In the genomic region with DNA sequence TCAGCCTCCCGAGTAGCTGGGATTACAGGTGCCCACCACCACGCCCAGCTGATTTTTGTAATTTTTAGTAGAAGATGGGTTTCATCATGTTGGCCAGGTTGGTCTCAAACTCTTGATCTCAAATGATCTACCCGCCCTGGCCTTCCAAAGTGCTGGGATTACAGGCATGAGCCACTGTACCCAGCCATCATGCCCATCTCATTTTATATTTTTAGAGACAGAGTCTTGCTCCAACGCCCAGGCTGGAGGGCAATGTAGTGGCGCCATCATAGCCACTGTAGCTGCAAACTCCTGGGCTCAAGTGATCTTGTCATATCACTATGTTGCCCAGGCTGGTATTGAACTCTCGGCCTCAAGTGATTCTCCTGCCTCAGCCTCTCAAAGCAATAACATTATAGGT, we compare ENCODE assay signal across 23 cellular contexts.
"Had no signal": no experiment of that assay in that cellular context is flagged by ENCODE, and none has a peak within 500 bp of the region (broad histone marks: within the 10 kb centered on the region; RNA-seq: fewer than 3 reads in every experiment).

No MANE protein-coding gene starts in this region.

- H3K27ac Mint-ChIP-seq: mesothelial cell of epicardium; naive B cell; natural killer cell treated with Interleukin-12 subunit alpha and Interleukin-12 subunit beta and Interleukin-15 and Interleukin-18, amount 100 ng/mL, for 72 hours; stimulated activated naive CD8-positive, alpha-beta T cell treated with anti-CD3 and anti-CD28 coated beads, Interleukin-15, Interleukin-2, amounts not matched to agents 100 ng/mL and 50 ng/mL, for 24 hours; type B pancreatic cell had no signal

- H3K4me3 ChIP-seq: hepatocyte, left ventricle myocardium inferior, lung, pancreas, right atrium auricular region, right lobe of liver, skin epidermis, suprapubic skin, tibial nerve, uterus had no signal

- H3K27me3 ChIP-seq: hepatocyte, pancreas, right atrium auricular region, right lobe of liver, suprapubic skin, tibial nerve, uterus had no signal

- ATAC-seq: natural killer cell treated with Interleukin-12 subunit alpha and Interleukin-12 subunit beta and Interleukin-15 and Interleukin-18, amount 100 ng/mL, for 72 hours; pancreas; right lobe of liver had no signal

- H3K36me3 ChIP-seq: uterus had no signal

- H3K4me3 Mint-ChIP-seq: mesothelial cell of epicardium; natural killer cell treated with Interleukin-12 subunit alpha and Interleukin-12 subunit beta and Interleukin-15 and Interleukin-18, amount 100 ng/mL, for 72 hours; stimulated activated naive CD8-positive, alpha-beta T cell treated with anti-CD3 and anti-CD28 coated beads, Interleukin-15, Interleukin-2, amounts not matched to agents 100 ng/mL and 50 ng/mL, for 24 hours; type B pancreatic cell had no signal

- H3K36me3 Mint-ChIP-seq: natural killer cell treated with Interleukin-12 subunit alpha and Interleukin-12 subunit beta and Interleukin-15 and Interleukin-18, amount 100 ng/mL, for 72 hours had no signal

- H3K27me3 Mint-ChIP-seq: naive B cell; natural killer cell treated with Interleukin-12 subunit alpha and Interleukin-12 subunit beta and Interleukin-15 and Interleukin-18, amount 100 ng/mL, for 72 hours; stimulated activated naive CD8-positive, alpha-beta T cell treated with anti-CD3 and anti-CD28 coated beads, Interleukin-15, Interleukin-2, amounts not matched to agents 100 ng/mL and 50 ng/mL, for 24 hours; type B pancreatic cell had no signal

- H3K4me1 Mint-ChIP-seq: mesothelial cell of epicardium, naive B cell had no signal

- DNase-seq: islet precursor cell; left ventricle myocardium inferior; mesendoderm; naive B cell; pancreas; posterior cingulate gyrus; right lobe of liver; stimulated activated CD4-positive, alpha-beta T cell treated with anti-CD3 and anti-CD28 coated beads, Interleukin-12 subunit alpha, Interleukin-12 subunit beta, amount 100 ng/mL, for 4 hours; stimulated activated CD4-positive, alpha-beta T cell treated with anti-CD3 and anti-CD28 coated beads, Interleukin-15, amount 100 ng/mL, for 24 hours; stimulated activated CD4-positive, alpha-beta T cell treated with anti-CD3 and anti-CD28 coated beads, Interleukin-2, amount 100 ng/mL, for 24 hours; stimulated activated CD4-positive, alpha-beta T cell treated with anti-CD3 and anti-CD28 coated beads, Interleukin-4, amount 100 ng/mL, for 1 hour; stimulated activated naive CD4-positive, alpha-beta T cell; uterus had no signal

- H3K9me3 Mint-ChIP-seq: mesothelial cell of epicardium; naive B cell; natural killer cell treated with Interleukin-12 subunit alpha and Interleukin-12 subunit beta and Interleukin-15 and Interleukin-18, amount 100 ng/mL, for 72 hours; stimulated activated naive CD8-positive, alpha-beta T cell treated with anti-CD3 and anti-CD28 coated beads, Interleukin-15, Interleukin-2, amounts not matched to agents 100 ng/mL and 50 ng/mL, for 24 hours; type B pancreatic cell had no signal
